In the genomic region with DNA sequence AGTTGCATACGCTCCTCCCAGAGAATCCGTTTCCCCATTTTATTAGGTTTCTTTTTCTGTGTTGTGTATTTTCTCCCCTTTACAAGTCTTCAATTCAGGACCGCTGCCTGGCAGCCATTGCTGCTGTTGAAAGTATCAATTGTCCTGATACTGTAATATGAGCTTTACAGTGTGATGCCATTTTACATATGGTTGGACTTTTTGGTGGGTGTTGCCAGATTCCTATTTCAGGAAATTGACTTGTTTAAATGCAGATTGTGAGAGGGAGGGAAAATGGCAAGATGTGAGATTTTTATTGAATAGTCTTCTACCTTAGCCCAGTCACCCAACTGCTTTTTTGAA, we compare ENCODE assay signal across 8 cellular contexts.
DNase-seq lines count a peak whose midpoint lies in the region; ATAC-seq and TF ChIP-seq lines count a peak whose summit lies in the region.

No MANE protein-coding gene starts in this region.

- ATAC-seq in GM21529 (IDR thresholded peaks at IDR 0.05; ENCODE audit: unreplicated experiment), result no peak

- TF ChIP-seq CTCF in GM20000 (IDR thresholded peaks at IDR 0.05; ENCODE audit: extremely low read depth, missing control alignments), result no peak

- H3K27me3 ChIP-seq in mucosa of stomach (ENCODE audit: control insufficient read depth, insufficient read depth, low read length), result no peaks in the 10 kb centered on the region

- intact Hi-C loops in posterior cingulate gyrus (cut with DNase I), result loop anchor here (1.0 kb wide), 1 partner anchor 125 kb away; a partner anchor contains a TSS

- no peaks in the 10 kb centered on the region for H3K9me3 ChIP-seq in mucosa of stomach (ENCODE audit: control insufficient read depth, low read length)

- H3K36me3 ChIP-seq in mucosa of stomach (ENCODE audit: control insufficient read depth, insufficient read depth, low read length), result no peaks in the 10 kb centered on the region

- peak overlapping the region; percentile 79 for H3K27ac ChIP-seq in cingulate gyrus (ENCODE audit: low read depth, low read length)

- peak overlapping the region; percentile 96 for H3K9ac ChIP-seq in mucosa of stomach (ENCODE audit: low read length)

- peaks cover 30% of the 10 kb centered on the region for H3K4me1 ChIP-seq in mucosa of stomach (ENCODE audit: control insufficient read depth, insufficient read depth, low read length)

- DNase-seq in NCI-H1417 (lab: John Stamatoyannopoulos, UW) (peak; percentile 35 to 69 (median 46)), NCI-H1417 treated with DMSO at 0.1 percent for 48 hours (lab: John Stamatoyannopoulos, UW) (no peak), NCI-H345 treated with DMSO at 0.1 percent for 48 hours (lab: John Stamatoyannopoulos, UW; ENCODE audit: unreplicated experiment) (peak; percentile 17), GM20000 (ENCODE audit: low spot score) (no peak), posterior cingulate gyrus (no peak)

- peak overlapping the region; percentile 53 for H3K4me3 ChIP-seq in mucosa of stomach (ENCODE audit: low read length)

Comparison
In these comparisons a context has a peak if more than half of its experiments do, and no peak if none do; other contexts are left out.
1. DNase-seq: peak in NCI-H1417 (3 of 3) and NCI-H345 treated with DMSO at 0.1 percent for 48 hours (single experiment); none in NCI-H1417 treated with DMSO at 0.1 percent for 48 hours (single experiment), GM20000 (single experiment) and posterior cingulate gyrus (0 of 10).